In the genomic region with DNA sequence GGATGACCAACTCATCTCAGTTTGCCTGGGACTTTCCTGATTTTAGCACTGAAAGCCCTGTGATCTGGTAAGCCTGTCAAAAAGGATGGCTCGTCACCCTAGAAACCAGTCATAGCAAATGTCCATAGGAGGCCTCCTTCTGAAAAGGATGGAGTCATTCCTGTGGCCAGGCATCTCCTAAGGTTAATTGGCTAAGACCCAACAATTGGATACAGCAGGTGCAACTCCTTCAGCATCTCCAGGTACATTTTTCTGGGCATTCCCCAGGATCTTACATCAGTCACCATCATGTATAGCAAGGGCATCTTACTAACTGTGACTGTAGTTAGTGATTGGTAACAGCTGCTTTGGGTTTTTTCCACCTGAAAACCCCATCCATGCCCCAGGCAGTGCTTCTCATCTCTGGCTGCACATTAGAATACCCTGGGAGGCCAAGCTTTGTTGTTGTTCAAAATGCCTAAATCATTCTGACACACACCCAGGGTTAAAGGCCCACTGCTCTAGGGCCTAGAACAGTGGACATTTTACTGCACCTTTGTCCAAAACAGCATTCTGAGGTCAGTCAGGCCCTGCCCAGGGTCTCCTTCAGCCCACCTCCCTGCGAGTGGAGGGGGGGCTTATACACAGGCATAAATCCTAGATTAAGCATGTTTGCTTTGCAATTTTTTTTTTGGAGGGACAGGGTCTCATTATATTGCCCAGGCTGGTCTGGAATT, we compare ENCODE assay signal across 14 cellular contexts. TPM values are rescaled to one million over a fixed set of nuclear protein-coding genes. Genes with fewer than 3 reads are reported as not detected.
DNase-seq lines count a peak whose midpoint lies in the region; ATAC-seq lines count a peak whose summit lies in the region.
"Had no signal": no experiment of that assay in that cellular context is flagged by ENCODE, and none has a peak within 500 bp of the region (broad histone marks: within the 10 kb centered on the region; RNA-seq: fewer than 3 reads in every experiment).

No MANE protein-coding gene starts in this region.

- DNase-seq in kidney tubule cell (ENCODE audit: low spot score) = peak; percentile 52
- no peak for DNase-seq in HT-29 (ENCODE audit: low spot score)
- DNase-seq in HCEC 1CT = no peak
- no peak for DNase-seq in Ammon's horn (ENCODE audit: low spot score)
- DNase-seq: activated CD4-positive, CD25-positive, alpha-beta regulatory T cell; activated T-cell treated with anti-CD3 and anti-CD28 coated beads, Interleukin-2, amount 50 U/mL, for 4 hours; CD8-positive, alpha-beta T cell; KBM-7; NCI-H2029 had no signal

- ATAC-seq in GM18907 (IDR thresholded peaks at IDR 0.05; ENCODE audit: unreplicated experiment) (peak; percentile 74), GM21786 (IDR thresholded peaks at IDR 0.05; ENCODE audit: unreplicated experiment) (peak; percentile 50), HG03196 (IDR thresholded peaks at IDR 0.05; ENCODE audit: unreplicated experiment) (peak; percentile 47)
- ATAC-seq: activated T-cell treated with anti-CD3 and anti-CD28 coated beads, Interleukin-2, amount 50 U/mL, for 4 hours; CD8-positive, alpha-beta T cell; left lobe of liver had no signal

RNA-seq across cellular contexts. Expression of gene GALNT15, which starts 28.3 kb away (rescaled TPM):
- total RNA-seq in HT-29 (2014; rRNA removed; shearing (Covaris generic)) = not detected in 2 replicates
- total RNA-seq: activated T-cell treated with anti-CD3 and anti-CD28 coated beads, Interleukin-2, amount 50 U/mL, for 4 hours; CD8-positive, alpha-beta T cell; neural crest cell had no signal
